Comparison of ENCODE assay signal across 29 cellular contexts in genomic region chr10:45675388-45675787, GRCh38.
"Had no signal": no experiment of that assay in that cellular context is flagged by ENCODE, and none has a peak within 500 bp of the region (broad histone marks: within the 10 kb centered on the region; RNA-seq: fewer than 3 reads in every experiment).

No MANE protein-coding gene starts in this region.

- H3K9me3 ChIP-seq: stomach, suprapubic skin, testis, thoracic aorta, thyroid gland, tibial artery, tibial nerve, transverse colon, upper lobe of left lung, upper lobe of right lung, uterus, vagina had no signal

- H3K4me3 Mint-ChIP-seq: stimulated activated effector memory CD8-positive, alpha-beta T cell treated with anti-CD3 and anti-CD28 coated beads, Interleukin-12 subunit alpha, Interleukin-12 subunit beta, amount 100 ng/mL, for 72 hours; stimulated activated memory B cell treated with anti-CD40 and anti-IgM and Interleukin-4, amounts not matched to agents 10 μg/mL and 1 μg/mL and 100 μg/mL, for 72 hours; stimulated activated naive B cell treated with anti-CD40 and anti-IgM and Interleukin-4, amounts not matched to agents 10 μg/mL and 1 μg/mL and 100 μg/mL, for 72 hours; stimulated activated naive CD8-positive, alpha-beta T cell treated with anti-CD3 and anti-CD28 coated beads, Interleukin-15, amount 100 ng/mL, for 72 hours; stimulated activated naive CD8-positive, alpha-beta T cell treated with anti-CD3 and anti-CD28 coated beads, Interleukin-15, Interleukin-2, amounts not matched to agents 100 ng/mL and 50 ng/mL, for 24 hours; type B pancreatic cell had no signal

- H3K27ac ChIP-seq: stomach, suprapubic skin, testis, thoracic aorta, thyroid gland, tibial artery, tibial nerve, transverse colon, upper lobe of left lung, upper lobe of right lung, uterus, vagina had no signal

- H3K9me3 Mint-ChIP-seq: stimulated activated effector memory CD8-positive, alpha-beta T cell treated with anti-CD3 and anti-CD28 coated beads, Interleukin-12 subunit alpha, Interleukin-12 subunit beta, amount 100 ng/mL, for 72 hours; stimulated activated memory B cell treated with anti-CD40 and anti-IgM and Interleukin-4, amounts not matched to agents 10 μg/mL and 1 μg/mL and 100 μg/mL, for 72 hours; stimulated activated naive CD8-positive, alpha-beta T cell treated with anti-CD3 and anti-CD28 coated beads, Interleukin-15, amount 100 ng/mL, for 72 hours; stimulated activated naive CD8-positive, alpha-beta T cell treated with anti-CD3 and anti-CD28 coated beads, Interleukin-15, Interleukin-2, amounts not matched to agents 100 ng/mL and 50 ng/mL, for 24 hours; type B pancreatic cell had no signal

- FAIRE-seq: urothelium cell line had no signal

- DNase-seq: stimulated activated CD4-positive, alpha-beta T cell treated with anti-CD3 and anti-CD28 coated beads, Interleukin-2, amount 100 ng/mL, for 48 hours; stimulated activated CD4-positive, alpha-beta T cell treated with anti-CD3 and anti-CD28 coated beads, Interleukin-4, amount 100 ng/mL, for 1 hour; stimulated activated CD4-positive, alpha-beta T cell treated with anti-CD3 and anti-CD28 coated beads, Interleukin-4, amount 100 ng/mL, for 24 hours; stimulated activated CD4-positive, alpha-beta T cell treated with anti-CD3 and anti-CD28 coated beads, Interleukin-4, amount 100 ng/mL, for 4 hours; stimulated activated CD8-positive, alpha-beta memory T cell treated with anti-CD3 and anti-CD28 coated beads, Interleukin-4, amount 100 ng/mL, for 48 hours; stimulated activated naive B cell treated with anti-CD40 and anti-IgM and Interleukin-4, amounts not matched to agents 10 μg/mL and 1 μg/mL and 100 μg/mL, for 72 hours; stimulated activated naive CD4-positive, alpha-beta T cell; stimulated activated naive CD4-positive, alpha-beta T cell treated with Interleukin-2 at 50 U/mL for 16 hours; stimulated activated naive CD8-positive, alpha-beta T cell treated with anti-CD3 and anti-CD28 coated beads, Interleukin-15, amount 100 ng/mL, for 72 hours; stimulated activated naive CD8-positive, alpha-beta T cell treated with anti-CD3 and anti-CD28 coated beads, Interleukin-15, Interleukin-2, amounts not matched to agents 100 U/mL and 50 U/mL, for 24 hours; stomach; substantia nigra; testis; thyroid gland; tibial artery; transverse colon; trophoblast cell; upper lobe of right lung; uterus had no signal

- H3K4me3 ChIP-seq: stomach, suprapubic skin, testis, thoracic aorta, thyroid gland, tibial artery, tibial nerve, transverse colon, upper lobe of left lung, upper lobe of right lung, uterus, vagina had no signal

- H3K27me3 Mint-ChIP-seq: stimulated activated memory B cell treated with anti-CD40 and anti-IgM and Interleukin-4, amounts not matched to agents 10 μg/mL and 1 μg/mL and 100 μg/mL, for 72 hours; stimulated activated naive B cell treated with anti-CD40 and anti-IgM and Interleukin-4, amounts not matched to agents 10 μg/mL and 1 μg/mL and 100 μg/mL, for 72 hours; stimulated activated naive CD8-positive, alpha-beta T cell treated with anti-CD3 and anti-CD28 coated beads, Interleukin-15, amount 100 ng/mL, for 72 hours; stimulated activated naive CD8-positive, alpha-beta T cell treated with anti-CD3 and anti-CD28 coated beads, Interleukin-15, Interleukin-2, amounts not matched to agents 100 ng/mL and 50 ng/mL, for 24 hours had no signal

- ATAC-seq: stimulated activated effector memory CD8-positive, alpha-beta T cell treated with anti-CD3 and anti-CD28 coated beads, Interleukin-12 subunit alpha, Interleukin-12 subunit beta, amount 100 ng/mL, for 72 hours; stimulated activated memory B cell treated with anti-CD40 and anti-IgM and Interleukin-4, amounts not matched to agents 10 μg/mL and 1 μg/mL and 100 μg/mL, for 72 hours; stimulated activated naive B cell treated with anti-CD40 and anti-IgM and Interleukin-4, amounts not matched to agents 10 μg/mL and 1 μg/mL and 100 μg/mL, for 72 hours; stimulated activated naive CD8-positive, alpha-beta T cell treated with anti-CD3 and anti-CD28 coated beads, Interleukin-15, amount 100 ng/mL, for 72 hours; stimulated activated naive CD8-positive, alpha-beta T cell treated with anti-CD3 and anti-CD28 coated beads, Interleukin-15, Interleukin-2, amounts not matched to agents 100 U/mL and 50 U/mL, for 24 hours; upper lobe of right lung had no signal

- H3K36me3 ChIP-seq: stomach, suprapubic skin, thoracic aorta, thyroid gland, tibial artery, tibial nerve, transverse colon, upper lobe of left lung, upper lobe of right lung, uterus, vagina had no signal

- H3K4me1 ChIP-seq: testis, upper lobe of right lung, uterus had no signal

- H3K27ac Mint-ChIP-seq: stimulated activated effector memory CD8-positive, alpha-beta T cell treated with anti-CD3 and anti-CD28 coated beads, Interleukin-12 subunit alpha, Interleukin-12 subunit beta, amount 100 ng/mL, for 72 hours; stimulated activated memory B cell treated with anti-CD40 and anti-IgM and Interleukin-4, amounts not matched to agents 10 μg/mL and 1 μg/mL and 100 μg/mL, for 72 hours; stimulated activated naive B cell treated with anti-CD40 and anti-IgM and Interleukin-4, amounts not matched to agents 10 μg/mL and 1 μg/mL and 100 μg/mL, for 72 hours; stimulated activated naive CD8-positive, alpha-beta T cell treated with anti-CD3 and anti-CD28 coated beads, Interleukin-15, Interleukin-2, amounts not matched to agents 100 ng/mL and 50 ng/mL, for 24 hours; type B pancreatic cell had no signal

- H3K36me3 Mint-ChIP-seq: stimulated activated effector memory CD8-positive, alpha-beta T cell treated with anti-CD3 and anti-CD28 coated beads, Interleukin-12 subunit alpha, Interleukin-12 subunit beta, amount 100 ng/mL, for 72 hours; stimulated activated memory B cell treated with anti-CD40 and anti-IgM and Interleukin-4, amounts not matched to agents 10 μg/mL and 1 μg/mL and 100 μg/mL, for 72 hours; type B pancreatic cell had no signal

- H3K27me3 ChIP-seq: stomach, suprapubic skin, testis, thyroid gland, tibial artery, tibial nerve, transverse colon, upper lobe of left lung, upper lobe of right lung, uterus, vagina had no signal
